26 cellular contexts compared by ENCODE assay signal in genomic region chr13:83824120-83824519, GRCh38.
"Had no signal": no experiment of that assay in that cellular context is flagged by ENCODE, and none has a peak within 500 bp of the region (broad histone marks: within the 10 kb centered on the region; RNA-seq: fewer than 3 reads in every experiment).

No MANE protein-coding gene starts in this region.

- H3K27ac ChIP-seq: adrenal gland, SJCRH30 had no signal

- H3K36me3 ChIP-seq: adrenal gland, SJCRH30 had no signal

- H3K4me1 ChIP-seq: adrenal gland had no signal

- DNase-seq: activated CD4-positive, alpha-beta T cell treated with anti-CD3 and anti-CD28 coated beads for 36 hours; activated CD4-positive, alpha-beta T cell treated with anti-CD3 and anti-CD28 coated beads, Interleukin-2, amount 10 ng/mL, durations not matched to agents 7 days and 5 days; activated CD4-positive, alpha-beta T cell treated with anti-CD3 and anti-CD28 coated beads, Interleukin-2, amount 50 U/mL, for 48 hours; activated CD8-positive, alpha-beta T cell treated with anti-CD3 and anti-CD28 coated beads, Interleukin-2, amount 10 ng/mL, durations not matched to agents 7 days and 5 days; activated gamma-delta T cell; activated naive CD4-positive, alpha-beta T cell treated with Interleukin-2 at 50 U/mL for 16 hours; activated T-cell treated with anti-CD3 and anti-CD28 coated beads, Interleukin-2, amount 50 U/mL, for 24 hours; adrenal gland; central memory CD4-positive, alpha-beta T cell; Karpas-422; KBM-7; NCI-H1048; NCI-H1105 treated with DMSO at 0.1 percent for 48 hours; NCI-H1436; NCI-H1694 treated with DMSO at 0.1 percent for 48 hours; NCI-H2029; NCI-H2107; NCI-H2171; NCI-H510A; NCI-H526; NCI-H748 treated with DMSO at 0.1 percent for 48 hours; NK-92 treated with Interleukin-12 subunit alpha and Interleukin-12 subunit beta, amount 100 ng/mL, for 24 hours; PC-3; SHP77; SJCRH30 had no signal

- H3K4me3 ChIP-seq: adrenal gland, SJCRH30, SK-N-MC had no signal

- H3K27me3 ChIP-seq: adrenal gland, SJCRH30 had no signal

- H3K9me3 ChIP-seq: adrenal gland, SJCRH30 had no signal
